7 cellular contexts compared by ENCODE assay signal in the genomic region with DNA sequence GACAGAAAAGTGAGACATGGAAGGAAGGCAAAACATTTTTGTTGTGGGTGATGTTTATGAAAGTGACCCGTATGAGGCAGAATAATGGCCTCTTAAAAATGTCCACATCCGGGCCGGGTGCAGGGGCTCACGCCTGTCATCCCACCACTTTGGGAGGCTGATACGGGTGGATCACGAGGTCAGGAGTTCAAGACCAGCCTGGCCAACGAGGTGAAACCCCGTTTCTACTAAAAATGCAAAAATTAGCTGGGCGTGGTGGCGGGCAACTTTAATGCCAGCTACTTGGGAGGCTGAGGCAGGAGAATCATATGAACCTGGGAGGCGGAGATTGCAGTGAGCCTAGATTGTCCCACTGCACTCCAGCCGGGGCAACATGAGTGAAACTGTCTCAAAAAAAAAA. TPM values are rescaled to one million over a fixed set of nuclear protein-coding genes. Genes with fewer than 3 reads are reported as not detected.
"Had no signal": no experiment of that assay in that cellular context is flagged by ENCODE, and none has a peak within 500 bp of the region (broad histone marks: within the 10 kb centered on the region; RNA-seq: fewer than 3 reads in every experiment).

No MANE protein-coding gene starts in this region.

RNA-seq across cellular contexts. Expression of a gene that starts 18.0 kb away (rescaled TPM):
- total RNA-seq: HT-29, Peyer's patch, Right ventricle myocardium superior, RPMI7951, SK-MEL-5, T-cell had no signal
- polyA plus RNA-seq: SK-N-SH had no signal

RNA-seq across cellular contexts. Expression of a gene that starts 20.2 kb away (rescaled TPM):
- total RNA-seq: HT-29, Peyer's patch, Right ventricle myocardium superior, SK-MEL-5, T-cell had no signal

RNA-seq across cellular contexts. Expression of a gene that starts 37.3 kb away (rescaled TPM):
- total RNA-seq: HT-29, Peyer's patch, Right ventricle myocardium superior, RPMI7951, SK-MEL-5, T-cell had no signal
